Comparison of ENCODE assay signal across 18 cellular contexts in genomic region chr15:36756707-36757106, GRCh38.
A peak's percentile ranks its signal among the peaks of the same experiment; 100 is the strongest.
DNase-seq lines count a peak whose midpoint lies in the region; ATAC-seq, FAIRE-seq and TF ChIP-seq lines count a peak whose summit lies in the region.
"Had no signal": no experiment of that assay in that cellular context is flagged by ENCODE, and none has a peak within 500 bp of the region (broad histone marks: within the 10 kb centered on the region; RNA-seq: fewer than 3 reads in every experiment).

No MANE protein-coding gene starts in this region.

- no peak for TF ChIP-seq CTCF in astrocyte (IDR thresholded peaks at IDR 0.05; ENCODE audit: insufficient read depth, low read depth, low read length)

- peak overlapping the region; percentile 17 for H3K4me2 ChIP-seq in astrocyte (ENCODE audit: low read length)
- H3K4me2 ChIP-seq: GM23338 had no signal

- H3K27ac Mint-ChIP-seq in astrocyte (ENCODE audit: unreplicated experiment), result no peak overlapping the region
- H3K27ac Mint-ChIP-seq in CD4-positive, alpha-beta memory T cell, result no peak overlapping the region
- H3K27ac Mint-ChIP-seq: B cell; CD4-positive, alpha-beta T cell; T-helper 1 cell treated with Interleukin-12 subunit alpha and Interleukin-12 subunit beta and Interleukin-4 antibody, amounts not matched to agents 30 μg/mL and 1 μg/mL, for 36 hours had no signal

- no peaks in the 10 kb centered on the region for H4K20me1 ChIP-seq in astrocyte (ENCODE audit: insufficient read depth, low read length)

- no peaks in the 10 kb centered on the region for H3K9me3 Mint-ChIP-seq in astrocyte (ENCODE audit: unreplicated experiment)
- peaks cover 0 to 19% (median 7%) of the 10 kb centered on the region in 8 donors for H3K9me3 Mint-ChIP-seq in CD4-positive, alpha-beta memory T cell

- no peak for ATAC-seq in GM18907 (IDR thresholded peaks at IDR 0.05; ENCODE audit: unreplicated experiment)
- ATAC-seq: GM23338 had no signal

- H3K9ac ChIP-seq in astrocyte (ENCODE audit: low read length), result no peak overlapping the region

- H3K27me3 ChIP-seq in astrocyte (ENCODE audit: insufficient read depth, low read length), result no peaks in the 10 kb centered on the region
- H3K27me3 ChIP-seq in CD4-positive, alpha-beta memory T cell (ENCODE audit: insufficient read depth, low read length), result no peaks in the 10 kb centered on the region
- H3K27me3 ChIP-seq: Peyer's patch had no signal

- H3K4me1 ChIP-seq in astrocyte (ENCODE audit: insufficient read depth, low read length), result peaks cover 4% of the 10 kb centered on the region
- H3K4me1 ChIP-seq in CD4-positive, alpha-beta memory T cell (ENCODE audit: insufficient read depth, low read length), result no peaks in the 10 kb centered on the region
- H3K4me1 ChIP-seq: Peyer's patch had no signal

- no peak for FAIRE-seq in astrocyte (lab: Jason Lieb, UNC)
- FAIRE-seq: D721Med had no signal

- H3K79me2 ChIP-seq in astrocyte (ENCODE audit: insufficient read depth, low read length), result no peaks in the 10 kb centered on the region

- no peaks in the 10 kb centered on the region for H3K9me3 ChIP-seq in astrocyte (ENCODE audit: insufficient read depth, low read depth, low read length)
- H3K9me3 ChIP-seq in CD4-positive, alpha-beta memory T cell (ENCODE audit: control insufficient read depth in 1 of 2, low read length in 2 of 2), result no peaks in the 10 kb centered on the region

- H3K27ac ChIP-seq in astrocyte (ENCODE audit: low read depth, low read length), result no peak overlapping the region
- no peak overlapping the region for H3K27ac ChIP-seq in CD4-positive, alpha-beta memory T cell (ENCODE audit: low read depth, low read length)
- H3K27ac ChIP-seq: Peyer's patch had no signal

- peaks cover 10% of the 10 kb centered on the region for H3K4me1 Mint-ChIP-seq in astrocyte (ENCODE audit: low read depth, unreplicated experiment)
- no peaks in the 10 kb centered on the region for H3K4me1 Mint-ChIP-seq in CD4-positive, alpha-beta memory T cell
- H3K4me1 Mint-ChIP-seq: B cell had no signal

- no peaks in the 10 kb centered on the region for H3K36me3 ChIP-seq in astrocyte (ENCODE audit: insufficient read depth, low read length)
- no peaks in the 10 kb centered on the region for H3K36me3 ChIP-seq in CD4-positive, alpha-beta memory T cell (ENCODE audit: insufficient read depth, low read length)
- H3K36me3 ChIP-seq: Peyer's patch had no signal

- DNase-seq in MV-4-11 (lab: John Stamatoyannopoulos, UW) (peak; percentile 46), NCI-H146 (lab: John Stamatoyannopoulos, UW) (peak; percentile 70), NCI-H345 treated with DMSO at 0.1 percent for 48 hours (lab: John Stamatoyannopoulos, UW; ENCODE audit: unreplicated experiment) (peak; percentile 12), astrocyte (ENCODE audit: low read depth) (no peak), NOMO-1 treated with dmso at 0.1 percent for 144 hours (lab: John Stamatoyannopoulos, UW; ENCODE audit: unreplicated experiment) (no peak)
- DNase-seq in CD4-positive, alpha-beta memory T cell, result no peak
- DNase-seq: CD4-positive, alpha-beta T cell; DND-41; NCI-H1092 treated with DMSO at 0.1 percent for 48 hours; NCI-H2171; NCI-H524 treated with DMSO at 0.1 percent for 48 hours; Peyer's patch; Right ventricle myocardium superior had no signal

- H3K4me3 Mint-ChIP-seq in astrocyte (ENCODE audit: unreplicated experiment), result no peak overlapping the region
- H3K4me3 Mint-ChIP-seq in CD4-positive, alpha-beta memory T cell, result no peak overlapping the region
- H3K4me3 Mint-ChIP-seq: B cell; CD4-positive, alpha-beta T cell; GM23338; T-helper 1 cell treated with Interleukin-12 subunit alpha and Interleukin-12 subunit beta and Interleukin-4 antibody, amounts not matched to agents 30 μg/mL and 1 μg/mL, for 36 hours had no signal

- no peak overlapping the region for H2AFZ ChIP-seq in astrocyte (ENCODE audit: low read depth, low read length)
- H2AFZ ChIP-seq: GM23338 had no signal

- peaks cover 8% of the 10 kb centered on the region for H3K36me3 Mint-ChIP-seq in astrocyte (ENCODE audit: low read depth, unreplicated experiment)
- H3K36me3 Mint-ChIP-seq in CD4-positive, alpha-beta memory T cell, result peaks cover 32 to 42% of the 10 kb centered on the region in 2 donors

- intact Hi-C loops in CD4-positive, alpha-beta memory T cell (cut with micrococcal nuclease), result no loop called here

- no peak overlapping the region for H3K4me3 ChIP-seq in astrocyte (ENCODE audit: insufficient read depth, low read depth, low read length)
- H3K4me3 ChIP-seq in CD4-positive, alpha-beta memory T cell (ENCODE audit: low read length in 2 of 2), result no peak overlapping the region
- H3K4me3 ChIP-seq: GM23338, Peyer's patch had no signal

- CTCF ChIA-PET in CD4-positive, alpha-beta memory T cell (lab: Charles Lee; ENCODE audit: partially characterized antibody), result no interaction called here

- H3K27me3 Mint-ChIP-seq in astrocyte (ENCODE audit: low read depth, unreplicated experiment), result no peaks in the 10 kb centered on the region
- no peaks in the 10 kb centered on the region for H3K27me3 Mint-ChIP-seq in CD4-positive, alpha-beta memory T cell
- H3K27me3 Mint-ChIP-seq: B cell; CD4-positive, alpha-beta T cell had no signal

- POLR2A ChIA-PET in CD4-positive, alpha-beta memory T cell (lab: Charles Lee; ENCODE audit: partially characterized antibody), result no interaction called here

Comparison
In these comparisons a context has a peak if more than half of its experiments do, and no peak if none do; other contexts are left out.
1. DNase-seq: peak in MV-4-11 (single experiment), NCI-H146 (single experiment) and NCI-H345 treated with DMSO at 0.1 percent for 48 hours (single experiment); none in astrocyte (single experiment), CD4-positive, alpha-beta memory T cell (0 of 5) and NOMO-1 treated with dmso at 0.1 percent for 144 hours (single experiment).